In the genomic region with DNA sequence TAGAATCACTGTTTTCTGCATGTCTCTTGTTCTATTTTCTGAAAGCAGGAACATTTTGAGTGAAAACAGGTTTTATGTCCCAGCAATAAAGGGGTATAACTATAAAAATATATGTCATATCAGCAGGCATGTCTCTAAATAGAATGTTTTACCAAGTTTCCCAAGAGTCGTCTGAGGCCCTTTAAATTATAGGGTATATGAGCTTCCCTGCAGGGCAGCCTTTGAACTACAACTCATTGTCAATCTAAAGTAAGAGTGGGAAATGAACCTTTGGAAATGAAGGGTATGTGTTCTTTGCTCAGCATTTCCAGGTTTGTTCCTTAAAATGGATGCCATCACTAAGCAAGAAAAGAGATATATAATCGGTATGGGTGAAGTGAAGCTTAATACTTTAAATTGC, we compare ENCODE assay signal across 17 cellular contexts.
A peak's percentile ranks its signal among the peaks of the same experiment; 100 is the strongest.
DNase-seq lines count a peak whose midpoint lies in the region; ATAC-seq and TF ChIP-seq lines count a peak whose summit lies in the region.
"Had no signal": no experiment of that assay in that cellular context is flagged by ENCODE, and none has a peak within 500 bp of the region (broad histone marks: within the 10 kb centered on the region; RNA-seq: fewer than 3 reads in every experiment).

No MANE protein-coding gene starts in this region.

- peaks cover 5% of the 10 kb centered on the region for H3K27me3 Mint-ChIP-seq in brain
- H3K27me3 Mint-ChIP-seq: CD4-positive, alpha-beta T cell had no signal

- no peak overlapping the region for H3K27ac ChIP-seq in A673 (ENCODE audit: low read depth, low read length, poor library complexity, severe bottlenecking)
- H3K27ac ChIP-seq in mesenchymal stem cell (ENCODE audit: low read length, poor library complexity, severe bottlenecking) = no peak overlapping the region
- H3K27ac ChIP-seq: A549, KMS-11 had no signal

- H2AFZ ChIP-seq in mesenchymal stem cell (ENCODE audit: low read depth, low read length) = no peak overlapping the region

- no peak overlapping the region for H3K4me3 ChIP-seq in A673 (ENCODE audit: low read depth, low read length, poor library complexity, severe bottlenecking)
- no peak overlapping the region for H3K4me3 ChIP-seq in H7 (ENCODE audit: insufficient read depth, low read depth, low read length)
- no peak overlapping the region for H3K4me3 ChIP-seq in mesenchymal stem cell (ENCODE audit: insufficient read depth in 1 of 2, low read depth in 1 of 2, low read length in 2 of 2)
- H3K4me3 ChIP-seq: A549 had no signal

- H3K4me3 Mint-ChIP-seq in brain = no peak overlapping the region
- H3K4me3 Mint-ChIP-seq: CD4-positive, alpha-beta T cell had no signal

- no peak overlapping the region for H4K8ac ChIP-seq in mesenchymal stem cell (ENCODE audit: low read length)

- H2BK120ac ChIP-seq in mesenchymal stem cell (ENCODE audit: low read depth, low read length) = no peak overlapping the region

- DNase-seq in A673 (ENCODE audit: low spot score) (peak; percentile 15), H7 (peak; percentile 13), iPS-NIHi7 (ENCODE audit: extremely low spot score) (peak; percentile 11), SIG-M5 treated with dmso at 0.1 percent for 504 hours (lab: John Stamatoyannopoulos, UW; ENCODE audit: unreplicated experiment) (no peak), mesenchymal stem cell (no peak)
- DNase-seq: AML-193; CD4-positive, alpha-beta T cell; NCI-H1092; NCI-H446 treated with DMSO at 0.1 percent for 48 hours; NCI-H774; SHP77 had no signal

- no peak overlapping the region for H3K18ac ChIP-seq in mesenchymal stem cell (ENCODE audit: low read depth in 1 of 2, low read length in 2 of 2)

- intact Hi-C loops in A673 (cut with micrococcal nuclease; ENCODE audit: unreplicated experiment) = no loop called here

- H3K14ac ChIP-seq in mesenchymal stem cell (ENCODE audit: low read length in 2 of 2) = no peak overlapping the region

- H3K36me3 Mint-ChIP-seq in brain = no peaks in the 10 kb centered on the region

- H2AK5ac ChIP-seq in mesenchymal stem cell (ENCODE audit: low read length, severe bottlenecking) = no peak overlapping the region

- ATAC-seq in GM19035 (IDR thresholded peaks at IDR 0.05; ENCODE audit: unreplicated experiment) (no peak), GM18907 (IDR thresholded peaks at IDR 0.05; ENCODE audit: unreplicated experiment) (no peak)
- ATAC-seq: A549, Panc1 had no signal

- H3K4me1 ChIP-seq in A673 (ENCODE audit: insufficient read depth, low read length, poor library complexity, severe bottlenecking) = peaks cover 7% of the 10 kb centered on the region
- no peaks in the 10 kb centered on the region for H3K4me1 ChIP-seq in mesenchymal stem cell (ENCODE audit: control insufficient read depth, insufficient read depth, low read depth, low read length)
- H3K4me1 ChIP-seq: A549 had no signal

- WGBS in mesenchymal stem cell = 67% methylated on average over 1 of the region's 2 CpGs

- H3K27me3 ChIP-seq in A673 (replicated peaks; ENCODE audit: insufficient read depth, low read depth, low read length, poor library complexity) (no peaks in the 10 kb centered on the region), H7 (ENCODE audit: control insufficient read depth, insufficient read depth, low read length) (no peaks in the 10 kb centered on the region), mesenchymal stem cell (ENCODE audit: control insufficient read depth in 1 of 2, insufficient read depth in 1 of 2, low read length in 2 of 2) (no peaks in the 10 kb centered on the region)

- no peak overlapping the region for H3K4ac ChIP-seq in mesenchymal stem cell (ENCODE audit: low read depth in 1 of 2, low read length in 2 of 2)

- no peak overlapping the region for H2BK15ac ChIP-seq in mesenchymal stem cell (ENCODE audit: low read depth, poor library complexity, severe bottlenecking)

- TF ChIP-seq CTCF in A673 (conservative IDR thresholded peaks at IDR 0.05; ENCODE audit: low read depth, low read length) = no peak; the same call in 1 of the 2 replicates
- TF ChIP-seq CTCF in brain (conservative IDR thresholded peaks at IDR 0.05) = peak; percentile 16 to 21

- H3K79me1 ChIP-seq in mesenchymal stem cell (replicated peaks; ENCODE audit: low read length, poor library complexity, severe bottlenecking) = peaks cover 8% of the 10 kb centered on the region

- no peak overlapping the region for H2BK5ac ChIP-seq in mesenchymal stem cell (ENCODE audit: low read depth, low read length, poor library complexity, severe bottlenecking)

- H2BK12ac ChIP-seq in mesenchymal stem cell (ENCODE audit: low read length in 2 of 2) = no peak overlapping the region

- no peak overlapping the region for H3K23ac ChIP-seq in mesenchymal stem cell (ENCODE audit: low read length in 2 of 2)

- no peak overlapping the region for H3K4me2 ChIP-seq in mesenchymal stem cell (ENCODE audit: low read length, poor library complexity, severe bottlenecking)
- H3K4me2 ChIP-seq: A549, KMS-11 had no signal

- no peaks in the 10 kb centered on the region for H3K9me3 ChIP-seq in A673 (ENCODE audit: low read depth, low read length, poor library complexity, severe bottlenecking)
- H3K9me3 ChIP-seq in mesenchymal stem cell (ENCODE audit: control insufficient read depth, low read length) = no peaks in the 10 kb centered on the region
- H3K9me3 ChIP-seq: A549 had no signal

- no peak overlapping the region for H4K91ac ChIP-seq in mesenchymal stem cell (ENCODE audit: low read length)

- H3K9me3 Mint-ChIP-seq in brain = no peaks in the 10 kb centered on the region

- CTCF ChIA-PET in A673 (lab: Charles Lee) = no interaction called here

- H3K27ac Mint-ChIP-seq in brain = no peak overlapping the region
- H3K27ac Mint-ChIP-seq: CD4-positive, alpha-beta T cell had no signal

- no TSS peak for BruUV-seq in A673 (replicated peaks; lab: Mats Ljungman, UMichigan)

- POLR2A ChIA-PET in A673 (lab: Charles Lee; ENCODE audit: low non-redundant PET) = no interaction called here

- H3K36me3 ChIP-seq in A673 (ENCODE audit: insufficient read depth, low read length, poor library complexity, severe bottlenecking) (no peaks in the 10 kb centered on the region), H7 (replicated peaks; ENCODE audit: control insufficient read depth, insufficient read depth, low read length) (no peaks in the 10 kb centered on the region), mesenchymal stem cell (ENCODE audit: control insufficient read depth in 1 of 2, insufficient read depth in 2 of 2, low read depth in 1 of 2, low read length in 2 of 2) (no peaks in the 10 kb centered on the region)

- no peak overlapping the region for H3K9ac ChIP-seq in mesenchymal stem cell (ENCODE audit: low read length)
- H3K9ac ChIP-seq: KMS-11 had no signal

- H3K4me1 Mint-ChIP-seq in brain = peaks cover 37% of the 10 kb centered on the region

Comparison
In these comparisons a context has a peak if more than half of its experiments do, and no peak if none do; other contexts are left out.
1. DNase-seq: peak in A673 (single experiment), H7 (single experiment) and iPS-NIHi7 (single experiment); none in SIG-M5 treated with dmso at 0.1 percent for 504 hours (single experiment) and mesenchymal stem cell (single experiment).